Comparison of ENCODE assay signal across 1 cellular context in genomic region chr16:2527071-2527783, GRCh38.
TF ChIP-seq lines count a peak whose summit lies in the region.

No MANE protein-coding gene starts in this region.

TF ChIP-seq in HepG2, 621 proteins besides CTCF, POLR2A, EP300 and RAD21 (continued from another document):
- TF ChIP-seq PAXIP1 (CRISPR knock-in tag; conservative IDR thresholded peaks at IDR 0.05) (peak; percentile 44; the same call in 1 of the 2 replicates), ZFY (CRISPR knock-in tag; IDR thresholded peaks at IDR 0.05) (no peak), ZNF616 (CRISPR knock-in tag; IDR thresholded peaks at IDR 0.05; ENCODE audit: low read depth) (no peak), UBTF (CRISPR knock-in tag; IDR thresholded peaks at IDR 0.05) (peak; percentile 23; the same call in 1 of the 2 replicates), DR1 (CRISPR knock-in tag; IDR thresholded peaks at IDR 0.05) (no peak), ZNF546 (CRISPR knock-in tag; conservative IDR thresholded peaks at IDR 0.05) (no peak), HNF4A (CRISPR knock-in tag; IDR thresholded peaks at IDR 0.05) (peak; percentile 60; the same call in 1 of the 2 replicates), SAP130 (CRISPR knock-in tag; IDR thresholded peaks at IDR 0.05; ENCODE audit: low read depth) (0 out of 2 replicates have a peak, but pooled peaks have one; percentile 15), NFKBIZ (CRISPR knock-in tag; IDR thresholded peaks at IDR 0.05) (no peak), ZSCAN31 (CRISPR knock-in tag; IDR thresholded peaks at IDR 0.05; ENCODE audit: low read depth) (0 out of 2 replicates have a peak, but pooled peaks have one; percentile 27), SRY (CRISPR knock-in tag; IDR thresholded peaks at IDR 0.05) (no peak), POGK (CRISPR knock-in tag; conservative IDR thresholded peaks at IDR 0.05) (no peak), ZNF367 (CRISPR knock-in tag; IDR thresholded peaks at IDR 0.05; ENCODE audit: borderline replicate concordance) (no peak), ZNF431 (CRISPR knock-in tag; IDR thresholded peaks at IDR 0.05; ENCODE audit: borderline replicate concordance, low read depth) (no peak), RAD51 (IDR thresholded peaks at IDR 0.05; ENCODE audit: borderline replicate concordance) (no peak), ZNF280B (CRISPR knock-in tag; IDR thresholded peaks at IDR 0.05; ENCODE audit: borderline replicate concordance) (0 out of 2 replicates have a peak, but pooled peaks have one; percentile 20)
TF ChIP-seq in HepG2: peak in this region for 18.
